In genomic region chr3:14946749-14947104, GRCh38 we compare ENCODE assay signal across 8 cellular contexts. TPM values are rescaled to one million over a fixed set of nuclear protein-coding genes. Genes with fewer than 3 reads are reported as not detected.
A peak's percentile ranks its signal among the peaks of the same experiment; 100 is the strongest.
DNase-seq lines count a peak whose midpoint lies in the region; ATAC-seq and TF ChIP-seq lines count a peak whose summit lies in the region.

No MANE protein-coding gene starts in this region.

- TF ChIP-seq EP300 in tibial nerve (IDR thresholded peaks at IDR 0.05): no peak

- H3K36me3 ChIP-seq in ascending aorta (peaks cover 19 to 28% of the 10 kb centered on the region in 2 donors), tibial nerve (peaks cover 0 to 35% (median 6%) of the 10 kb centered on the region in 3 donors)

- WGBS in lower leg skin, 2 donors: 0% methylated on average over 8 of the region's 8 CpGs
- WGBS in tibial nerve, 2 donors: 1% methylated on average over 8 of the region's 8 CpGs

- H3K36me3 Mint-ChIP-seq in activated T-cell treated with anti-CD3 and anti-CD28 coated beads, Interleukin-2, amount 50 U/mL, for 4 hours (ENCODE audit: insufficient read depth): peaks cover 16% of the 10 kb centered on the region

- H3K27ac ChIP-seq in ascending aorta (peak overlapping the region; percentile 97 to 98), tibial nerve (peak overlapping the region; percentile 95 to 99 (median 99))

- H3K4me1 ChIP-seq in ascending aorta (peaks cover 0 to 24% of the 10 kb centered on the region in 2 donors), tibial nerve (peaks cover 0 to 73% (median 37%) of the 10 kb centered on the region in 4 donors)

- H3K4me1 Mint-ChIP-seq in activated T-cell treated with anti-CD3 and anti-CD28 coated beads, Interleukin-2, amount 50 U/mL, for 4 hours (ENCODE audit: low read depth): peaks cover 43% of the 10 kb centered on the region

- TF ChIP-seq CTCF in ascending aorta (IDR thresholded peaks at IDR 0.05) (no peak), lower leg skin (IDR thresholded peaks at IDR 0.05) (no peak), tibial nerve (IDR thresholded peaks at IDR 0.05) (no peak)

- TF ChIP-seq POLR2A in lower leg skin (IDR thresholded peaks at IDR 0.05): no peak
- TF ChIP-seq POLR2A in tibial nerve (IDR thresholded peaks at IDR 0.05): no peak

- intact Hi-C loops in ascending aorta (cut with DNase I): loop anchor here (2.0 to 10.0 kb wide), 4 partner anchors 118 to 544 kb away; partner anchors contain the start of genes MRPS25, RBSN and SLC6A6
- intact Hi-C loops in lower leg skin (cut with DNase I; ENCODE audit: low total_unique reads): no loop called here

- no peaks in the 10 kb centered on the region for H3K27me3 ChIP-seq in ascending aorta
- H3K27me3 ChIP-seq in tibial nerve: no peaks in the 10 kb centered on the region

- no peaks in the 10 kb centered on the region for H3K9me3 Mint-ChIP-seq in activated T-cell treated with anti-CD3 and anti-CD28 coated beads, Interleukin-2, amount 50 U/mL, for 4 hours

- DNase-seq in activated T-cell treated with anti-CD3 and anti-CD28 coated beads, Interleukin-2, amount 50 U/mL, for 4 hours: no peak
- no peak for DNase-seq in activated T-cell treated with anti-CD3 and anti-CD28 coated beads for 4 hours
- DNase-seq in ascending aorta (ENCODE audit: low spot score in 2 of 2): no peak
- no peak for DNase-seq in lower leg skin (ENCODE audit: low spot score in 2 of 2)
- DNase-seq in tibial nerve (ENCODE audit: low spot score in 2 of 2): no peak
- DNase-seq in NCI-H82 (lab: John Stamatoyannopoulos, UW): no peak
- DNase-seq in cerebellar nuclear complex (lab: John Stamatoyannopoulos, UW): no peak

- ATAC-seq in activated T-cell treated with anti-CD3 and anti-CD28 coated beads, Interleukin-2, amount 50 U/mL, for 4 hours: no peak
- no peak for ATAC-seq in GM21737 (IDR thresholded peaks at IDR 0.05; ENCODE audit: unreplicated experiment)

- H3K4me3 ChIP-seq in ascending aorta (peak overlapping the region; percentile 85 to 96), lower leg skin (ENCODE audit: low read depth, poor library complexity, severe bottlenecking) (peak overlapping the region; percentile 79), tibial nerve (peak overlapping the region; percentile 87 to 97 (median 94))

- H3K9me3 ChIP-seq in ascending aorta (no peaks in the 10 kb centered on the region), tibial nerve (no peaks in the 10 kb centered on the region)

- H3K4me3 Mint-ChIP-seq in activated T-cell treated with anti-CD3 and anti-CD28 coated beads, Interleukin-2, amount 50 U/mL, for 4 hours: peak overlapping the region; percentile 93

- no peaks in the 10 kb centered on the region for H3K27me3 Mint-ChIP-seq in activated T-cell treated with anti-CD3 and anti-CD28 coated beads, Interleukin-2, amount 50 U/mL, for 4 hours (ENCODE audit: low read depth)

RNA-seq across cellular contexts. Expression of gene NR2C2, which starts 0.7 kb away (rescaled TPM):
- 10 to 100 TPM; 36.5 to 39.0 (median 38.8) TPM for total RNA-seq in activated T-cell treated with anti-CD3 and anti-CD28 coated beads, Interleukin-2, amount 50 U/mL, for 4 hours
- total RNA-seq in ascending aorta (23.5 TPM), lower leg skin (10 to 100 TPM; 24.3 to 58.2 (median 39.9) TPM), tibial nerve (10 to 100 TPM; 34.5 to 54.3 (median 44.4) TPM)
